Comparison of ENCODE assay signal across 21 cellular contexts in genomic region chr4:185464184-185464583, GRCh38. TPM values are rescaled to one million over a fixed set of nuclear protein-coding genes. Genes with fewer than 3 reads are reported as not detected.
DNase-seq lines count a peak whose midpoint lies in the region; ATAC-seq lines count a peak whose summit lies in the region.
"Had no signal": no experiment of that assay in that cellular context is flagged by ENCODE, and none has a peak within 500 bp of the region (broad histone marks: within the 10 kb centered on the region; RNA-seq: fewer than 3 reads in every experiment).

No MANE protein-coding gene starts in this region.

- H3K27ac ChIP-seq in neuronal stem cell (replicated peaks; ENCODE audit: low read length) = no peak overlapping the region
- H3K27ac ChIP-seq: GM23248, Peyer's patch had no signal

- no peak overlapping the region for H2BK120ac ChIP-seq in neuronal stem cell (ENCODE audit: low read depth, low read length)

- H3K36me3 ChIP-seq in neuronal stem cell (replicated peaks in 1 of 2; ENCODE audit: control insufficient read depth in 2 of 2, insufficient read depth in 2 of 2, low read length in 2 of 2) = no peaks in the 10 kb centered on the region
- H3K36me3 ChIP-seq: BE2C, MG63, Peyer's patch had no signal

- no peak overlapping the region for H3K4ac ChIP-seq in neuronal stem cell (ENCODE audit: low read length)

- in situ Hi-C loops in SK-MEL-5 (cut with HindIII; ENCODE audit: low pct_unique_long_range_greater_than_20kb, low sequenced_read_pairs) = no loop called here

- no peak overlapping the region for H3K4me2 ChIP-seq in neuronal stem cell (ENCODE audit: insufficient read depth, low read length, poor library complexity, severe bottlenecking)

- peaks cover 0 to 38% (median 0%) of the 10 kb centered on the region in 3 experiments for H3K27me3 ChIP-seq in neuronal stem cell (ENCODE audit: control insufficient read depth in 3 of 3, insufficient read depth in 3 of 3, low read depth in 1 of 3, low read length in 3 of 3)
- H3K27me3 ChIP-seq: MG63, Peyer's patch had no signal

- peaks cover 0 to 1% of the 10 kb centered on the region in 2 donors for H3K4me1 ChIP-seq in neuronal stem cell (ENCODE audit: control insufficient read depth in 2 of 2, insufficient read depth in 1 of 2, low read depth in 1 of 2, low read length in 2 of 2)
- H3K4me1 ChIP-seq: BE2C, Peyer's patch had no signal

- H2AK5ac ChIP-seq in neuronal stem cell (ENCODE audit: low read depth, low read length) = no peak overlapping the region

- no peak for ATAC-seq in GM21619 (IDR thresholded peaks at IDR 0.05; ENCODE audit: unreplicated experiment)
- ATAC-seq in HG03469 (IDR thresholded peaks at IDR 0.05; ENCODE audit: unreplicated experiment) = no peak
- ATAC-seq: HepG2 had no signal

- peak; percentile 30 for DNase-seq in NCI-H510A treated with DMSO at 0.1 percent for 48 hours (lab: John Stamatoyannopoulos, UW)
- no peak for DNase-seq in NCI-H510A (lab: John Stamatoyannopoulos, UW)
- peak; percentile 25 for DNase-seq in SK-MEL-5 (ENCODE audit: low read depth, low spot score)
- DNase-seq in foreskin melanocyte = peak; percentile 24
- DNase-seq in neuronal stem cell (ENCODE audit: low spot score) = no peak
- DNase-seq in NCI-H748 treated with DMSO at 0.1 percent for 48 hours (lab: John Stamatoyannopoulos, UW) = no peak
- DNase-seq: 8988T; BE2C; CD4-positive, alpha-beta memory T cell; DMS79 treated with DMSO at 0.1 percent for 48 hours; GM23248; Karpas-422; MG63; NCI-H1092; NCI-H1694; NCI-H446 treated with DMSO at 0.1 percent for 48 hours; Peyer's patch; Right ventricle myocardium superior had no signal

- H3K14ac ChIP-seq in neuronal stem cell (ENCODE audit: low read length) = no peak overlapping the region

- no peak overlapping the region for H4K8ac ChIP-seq in neuronal stem cell (ENCODE audit: low read depth, low read length)

- no peaks in the 10 kb centered on the region for H3K79me1 ChIP-seq in neuronal stem cell (ENCODE audit: low read depth, low read length)

- H2BK5ac ChIP-seq in neuronal stem cell (ENCODE audit: low read length) = no peak overlapping the region

- H2BK12ac ChIP-seq in neuronal stem cell (ENCODE audit: low read length) = no peak overlapping the region

- H3K4me3 ChIP-seq in neuronal stem cell (ENCODE audit: low read length in 2 of 2) = no peak overlapping the region
- H3K4me3 ChIP-seq: GM23248, MG63, Peyer's patch had no signal

- H3K9ac ChIP-seq in neuronal stem cell (ENCODE audit: low read depth, low read length, poor library complexity) = no peak overlapping the region
- H3K9ac ChIP-seq: GM23248 had no signal

- H2BK15ac ChIP-seq in neuronal stem cell (ENCODE audit: low read length) = no peak overlapping the region

- no peak overlapping the region for H3K23ac ChIP-seq in neuronal stem cell (ENCODE audit: low read depth, low read length, poor library complexity)

- no peaks in the 10 kb centered on the region for H3K9me3 ChIP-seq in neuronal stem cell (replicated peaks in 1 of 2; ENCODE audit: control insufficient read depth in 2 of 2, insufficient read depth in 1 of 2, low read depth in 1 of 2, low read length in 2 of 2)
- H3K9me3 ChIP-seq: BE2C, MG63, Peyer's patch had no signal

- H4K91ac ChIP-seq in neuronal stem cell (ENCODE audit: low read depth, low read length, poor library complexity) = no peak overlapping the region

- H3K18ac ChIP-seq in neuronal stem cell (ENCODE audit: low read length) = peak overlapping the region; percentile 2

- WGBS in neuronal stem cell (ENCODE audit: extremely low coverage in 2 of 2, insufficient read length in 2 of 2, insufficient replicate concordance in 1 of 2), 2 donors = no CpG with 5 or more reads among the region's 6 CpGs

- peak overlapping the region; percentile 48 for H2AFZ ChIP-seq in neuronal stem cell (ENCODE audit: low read length)
- H2AFZ ChIP-seq: GM23248 had no signal

RNA-seq across cellular contexts. Expression of gene CCDC110, which starts 7.3 kb away (rescaled TPM):
- total RNA-seq in SK-MEL-5 (2014; rRNA removed; shearing (Covaris generic)) = 0.92 and 2.7 TPM in 2 replicates
- polyA plus RNA-seq in SK-MEL-5 (2015; cell fraction: cytosol; rRNA removed) = 0.42 and 2.0 TPM in 2 replicates
- polyA plus RNA-seq in SK-MEL-5 (2015; cell fraction: nucleus; rRNA removed) = 0.76 and 6.4 TPM in 2 replicates
- polyA plus RNA-seq in neuronal stem cell (2013, experiment 1 of 2) = 2.2 TPM
- 2.0 TPM for polyA plus RNA-seq in neuronal stem cell (2013, experiment 2 of 2)
- total RNA-seq: HepG2 had no signal
- polyA plus RNA-seq: HepG2 had no signal

RNA-seq across cellular contexts. Expression of gene UFSP2, which starts 38.4 kb away (rescaled TPM):
- 42.2 and 43.4 TPM in 2 replicates for total RNA-seq in SK-MEL-5 (2014; rRNA removed; shearing (Covaris generic))
- 26.1 and 31.1 TPM in 2 replicates for polyA plus RNA-seq in SK-MEL-5 (2015; cell fraction: cytosol; rRNA removed)
- polyA plus RNA-seq in SK-MEL-5 (2015; cell fraction: nucleus; rRNA removed) = 16.0 and 19.2 TPM in 2 replicates
- 35.3 TPM for polyA plus RNA-seq in neuronal stem cell (2013, experiment 1 of 2)
- polyA plus RNA-seq in neuronal stem cell (2013, experiment 2 of 2) = 34.5 TPM

Comparison
In these comparisons a context has a peak if more than half of its experiments do, and no peak if none do; other contexts are left out.
1. DNase-seq: peak in NCI-H510A treated with DMSO at 0.1 percent for 48 hours (single experiment), SK-MEL-5 (single experiment) and foreskin melanocyte (single experiment); none in NCI-H510A (single experiment), neuronal stem cell (single experiment) and NCI-H748 treated with DMSO at 0.1 percent for 48 hours (single experiment).